In genomic region chr16:15024858-15025199, GRCh38 we compare ENCODE assay signal across 8 cellular contexts. TPM values are rescaled to one million over a fixed set of nuclear protein-coding genes. Genes with fewer than 3 reads are reported as not detected.
A peak's percentile ranks its signal among the peaks of the same experiment; 100 is the strongest.
DNase-seq lines count a peak whose midpoint lies in the region; ATAC-seq, FAIRE-seq and TF ChIP-seq lines count a peak whose summit lies in the region.
"Not testable (repeated sequence)": the region's sequence is repeated elsewhere in the genome, so short reads cannot be mapped to it uniquely, and the experiment has no call there.

No MANE protein-coding gene starts in this region.

- ATAC-seq in activated CD8-positive, alpha-beta T cell treated with anti-CD3 and anti-CD28 coated beads for 36 hours = not testable (repeated sequence)

- not testable (repeated sequence) for H3K4me1 Mint-ChIP-seq in CD14-positive monocyte; activated CD8-positive, alpha-beta T cell treated with anti-CD3 and anti-CD28 coated beads for 36 hours (ENCODE audit: low read depth); mesothelial cell of epicardium
- peaks cover 30% of the 10 kb centered on the region for H3K4me1 Mint-ChIP-seq in astrocyte (ENCODE audit: low read depth, unreplicated experiment)

- not testable (repeated sequence) for DNase-seq in CD14-positive monocyte (ENCODE audit: low spot score); Peyer's patch; activated CD8-positive, alpha-beta T cell treated with anti-CD3 and anti-CD28 coated beads for 36 hours; astrocyte (ENCODE audit: low read depth); endothelial cell of umbilical vein (ENCODE audit: low read depth, low spot score); mesothelial cell of epicardium (ENCODE audit: low spot score in 2 of 2, unreplicated experiment in 2 of 2)

- FAIRE-seq in astrocyte (lab: Jason Lieb, UNC); endothelial cell of umbilical vein (lab: Jason Lieb, UNC): not testable (repeated sequence)

- POLR2A ChIA-PET in activated CD8-positive, alpha-beta T cell treated with anti-CD3 and anti-CD28 coated beads for 36 hours (lab: Charles Lee) = interaction anchor here (0.6 kb wide), 1 partner anchor 13 kb away, joined by 3 read pairs; no protein-coding TSS in a partner anchor
- POLR2A ChIA-PET in endothelial cell of umbilical vein (lab: Charles Lee) = not testable (repeated sequence)

- dilution Hi-C loops in endothelial cell of umbilical vein (cut with MboI; ENCODE audit: extremely low pct_ligation_motif_present, low sequenced_read_pairs) = not testable (repeated sequence)

- H3K36me3 Mint-ChIP-seq in CD14-positive monocyte (peaks cover 90 to 98% of the 10 kb centered on the region in 2 donors), astrocyte (ENCODE audit: low read depth, unreplicated experiment) (peaks cover 46% of the 10 kb centered on the region), mesothelial cell of epicardium (peaks cover 37% of the 10 kb centered on the region)
- H3K36me3 Mint-ChIP-seq in activated CD8-positive, alpha-beta T cell treated with anti-CD3 and anti-CD28 coated beads for 36 hours (ENCODE audit: low read depth) = peaks cover 33% of the 10 kb centered on the region

- not testable (repeated sequence) for H3K4me2 ChIP-seq in astrocyte (ENCODE audit: low read length); endothelial cell of umbilical vein (ENCODE audit: insufficient read depth, low read length)

- not testable (repeated sequence) for H3K4me1 ChIP-seq in Peyer's patch; endothelial cell of umbilical vein (ENCODE audit: control insufficient read depth, extremely low read depth, insufficient read depth, low read length); rectal smooth muscle tissue (ENCODE audit: control insufficient read depth, insufficient read depth, low read length)
- H3K4me1 ChIP-seq in astrocyte (ENCODE audit: insufficient read depth, low read length) (peaks cover 18% of the 10 kb centered on the region), stomach smooth muscle (ENCODE audit: control insufficient read depth, insufficient read depth, low read length) (peaks cover 30% of the 10 kb centered on the region)

- not testable (repeated sequence) for H3K9me1 ChIP-seq in endothelial cell of umbilical vein (replicated peaks; ENCODE audit: control insufficient read depth, extremely low read depth, insufficient read depth, low read length)

- intact Hi-C loops in CD14-positive monocyte (cut with micrococcal nuclease); activated CD8-positive, alpha-beta T cell treated with anti-CD3 and anti-CD28 coated beads for 36 hours (cut with micrococcal nuclease); endothelial cell of umbilical vein (cut with micrococcal nuclease): not testable (repeated sequence)

- peaks cover 65% of the 10 kb centered on the region for H4K20me1 ChIP-seq in astrocyte (ENCODE audit: insufficient read depth, low read length)
- not testable (repeated sequence) for H4K20me1 ChIP-seq in endothelial cell of umbilical vein (replicated peaks; ENCODE audit: control insufficient read depth, extremely low read depth, insufficient read depth, low read length)

- H3K27me3 ChIP-seq in Peyer's patch; astrocyte (ENCODE audit: insufficient read depth, low read length); endothelial cell of umbilical vein (ENCODE audit: control insufficient read depth in 2 of 2, insufficient read depth in 2 of 2, low read length in 2 of 2); rectal smooth muscle tissue (ENCODE audit: control insufficient read depth, insufficient read depth, low read length); stomach smooth muscle (ENCODE audit: control insufficient read depth in 1 of 2, insufficient read depth in 2 of 2, low read length in 2 of 2): not testable (repeated sequence)

- H3K79me2 ChIP-seq in astrocyte (ENCODE audit: insufficient read depth, low read length) = peaks cover 27% of the 10 kb centered on the region
- H3K79me2 ChIP-seq in endothelial cell of umbilical vein (ENCODE audit: control insufficient read depth, insufficient read depth, low read length) = not testable (repeated sequence)

- not testable (repeated sequence) for TF ChIP-seq POLR2A in Peyer's patch (IDR thresholded peaks at IDR 0.05); endothelial cell of umbilical vein (IDR thresholded peaks at IDR 0.05; ENCODE audit: low read depth, low read length)

- not testable (repeated sequence) for H3K9me3 ChIP-seq in Peyer's patch; astrocyte (ENCODE audit: insufficient read depth, low read depth, low read length); endothelial cell of umbilical vein (replicated peaks; ENCODE audit: control insufficient read depth, insufficient read depth, low read length); stomach smooth muscle (ENCODE audit: control insufficient read depth in 2 of 2, low read length in 2 of 2)

- H3K27me3 Mint-ChIP-seq in CD14-positive monocyte (ENCODE audit: low read depth in 3 of 3); activated CD8-positive, alpha-beta T cell treated with anti-CD3 and anti-CD28 coated beads for 36 hours; astrocyte (ENCODE audit: low read depth, unreplicated experiment); mesothelial cell of epicardium (ENCODE audit: low read depth): not testable (repeated sequence)

- not testable (repeated sequence) for H3K9me3 Mint-ChIP-seq in CD14-positive monocyte; activated CD8-positive, alpha-beta T cell treated with anti-CD3 and anti-CD28 coated beads for 36 hours; astrocyte (ENCODE audit: unreplicated experiment); mesothelial cell of epicardium

- H3K27ac ChIP-seq in Peyer's patch (peak overlapping the region in 3 of 4 donors; percentile 9 to 61 (median 52)), endothelial cell of umbilical vein (ENCODE audit: insufficient read depth, low read depth, low read length) (peak overlapping the region; percentile 16), rectal smooth muscle tissue (ENCODE audit: low read depth, low read length) (peak overlapping the region; percentile 50), stomach smooth muscle (ENCODE audit: low read length) (peak overlapping the region; percentile 53)
- not testable (repeated sequence) for H3K27ac ChIP-seq in astrocyte (ENCODE audit: low read depth, low read length)

- CTCF ChIA-PET in activated CD8-positive, alpha-beta T cell treated with anti-CD3 and anti-CD28 coated beads for 36 hours (lab: Charles Lee) = not testable (repeated sequence)
- CTCF ChIA-PET in endothelial cell of umbilical vein (lab: Charles Lee) = interaction anchor here (0.6 kb wide), 1 partner anchor 586 kb away, joined by 3 read pairs; no protein-coding TSS in a partner anchor

- peak overlapping the region in 4 of 7 donors; percentile 10 to 89 (median 58) for H3K27ac Mint-ChIP-seq in CD14-positive monocyte
- peak overlapping the region; percentile 11 for H3K27ac Mint-ChIP-seq in activated CD8-positive, alpha-beta T cell treated with anti-CD3 and anti-CD28 coated beads for 36 hours
- H3K27ac Mint-ChIP-seq in astrocyte (ENCODE audit: unreplicated experiment) = peak overlapping the region; percentile 75
- peak overlapping the region; percentile 5 for H3K27ac Mint-ChIP-seq in mesothelial cell of epicardium

- BruUV-seq in endothelial cell of umbilical vein (replicated peaks; lab: Mats Ljungman, UMichigan) = not testable (repeated sequence)

- not testable (repeated sequence) for TF ChIP-seq CTCF in CD14-positive monocyte (IDR thresholded peaks at IDR 0.05); Peyer's patch (IDR thresholded peaks at IDR 0.05); activated CD8-positive, alpha-beta T cell treated with anti-CD3 and anti-CD28 coated beads for 36 hours (IDR thresholded peaks at IDR 0.05); astrocyte (IDR thresholded peaks at IDR 0.05; ENCODE audit: insufficient read depth, low read depth, low read length); endothelial cell of umbilical vein (IDR thresholded peaks at IDR 0.05; ENCODE audit: extremely low read depth in 1 of 2, insufficient read depth in 1 of 2, low read depth in 1 of 2, low read length in 2 of 2); mesothelial cell of epicardium (IDR thresholded peaks at IDR 0.05; ENCODE audit: unreplicated experiment)

- H3K4me3 ChIP-seq in Peyer's patch; astrocyte (ENCODE audit: insufficient read depth, low read depth, low read length); endothelial cell of umbilical vein (replicated peaks in 1 of 3; ENCODE audit: insufficient read depth in 1 of 3, low read depth in 1 of 3, low read length in 3 of 3); rectal smooth muscle tissue (ENCODE audit: low read length); stomach smooth muscle (ENCODE audit: low read length in 2 of 2): not testable (repeated sequence)

- H3K9ac ChIP-seq in astrocyte (ENCODE audit: low read length); endothelial cell of umbilical vein (replicated peaks; ENCODE audit: extremely low read depth, insufficient read depth, low read length); rectal smooth muscle tissue (ENCODE audit: low read length); stomach smooth muscle (ENCODE audit: low read length in 2 of 2): not testable (repeated sequence)

- H3K36me3 ChIP-seq in Peyer's patch (peaks cover 0 to 93% (median 0%) of the 10 kb centered on the region in 3 donors), astrocyte (ENCODE audit: insufficient read depth, low read length) (peaks cover 19% of the 10 kb centered on the region), endothelial cell of umbilical vein (ENCODE audit: control insufficient read depth in 2 of 2, extremely low read depth in 1 of 2, insufficient read depth in 2 of 2, low read length in 2 of 2) (peaks cover 5 to 14% of the 10 kb centered on the region in 2 experiments), rectal smooth muscle tissue (ENCODE audit: control insufficient read depth, insufficient read depth, low read length) (peaks cover 11% of the 10 kb centered on the region), stomach smooth muscle (ENCODE audit: control insufficient read depth in 2 of 2, insufficient read depth in 2 of 2, low read length in 2 of 2) (peaks cover 15 to 27% of the 10 kb centered on the region in 2 donors)

- H2AFZ ChIP-seq in astrocyte (ENCODE audit: low read depth, low read length); endothelial cell of umbilical vein (ENCODE audit: low read depth, low read length): not testable (repeated sequence)

- H3K4me3 Mint-ChIP-seq in CD14-positive monocyte; activated CD8-positive, alpha-beta T cell treated with anti-CD3 and anti-CD28 coated beads for 36 hours; mesothelial cell of epicardium: not testable (repeated sequence)
- peak overlapping the region; percentile 13 for H3K4me3 Mint-ChIP-seq in astrocyte (ENCODE audit: unreplicated experiment)

RNA-seq across cellular contexts. Expression of gene NTAN1, which starts 31.0 kb away (rescaled TPM):
- polyA plus RNA-seq in CD14-positive monocyte (10 to 100 TPM; 37.3 to 40.4 TPM), endothelial cell of umbilical vein (104 and 105 TPM in 2 replicates)
- total RNA-seq in Peyer's patch (100 to 1,000 TPM in 1 of 4 donors, 10 to 100 TPM in 3; 20.5 to 115 (median 27.9) TPM), astrocyte (61.3 and 66.3 TPM in 2 replicates), endothelial cell of umbilical vein (93.8 and 94.6 TPM in 2 replicates), mesothelial cell of epicardium (22.1 to 23.3 TPM (median 22.8 TPM) in 3 replicates)
- total RNA-seq in activated CD8-positive, alpha-beta T cell treated with anti-CD3 and anti-CD28 coated beads for 36 hours = 10 to 100 TPM; 34.9 to 37.7 TPM
- polyA plus RNA-seq in endothelial cell of umbilical vein (2011; cell fraction: cytosol; rRNA removed) = 104 and 121 TPM in 2 replicates
- 84.5 and 85.0 TPM in 2 replicates for polyA plus RNA-seq in endothelial cell of umbilical vein (2011; cell fraction: nucleus; rRNA removed)
- 102 and 127 TPM in 2 replicates for polyA plus RNA-seq in endothelial cell of umbilical vein (2012)
- polyA minus RNA-seq in endothelial cell of umbilical vein = 101 and 108 TPM in 2 replicates
- polyA minus RNA-seq in endothelial cell of umbilical vein (2011; cell fraction: cytosol; rRNA and poly(A)+ RNA removed) = 9.7 TPM
- polyA minus RNA-seq in endothelial cell of umbilical vein (2011; cell fraction: nucleus; rRNA and poly(A)+ RNA removed) = 47.0 and 51.6 TPM in 2 replicates

RNA-seq across cellular contexts. Expression of gene PDXDC1, which starts 50.0 kb away (rescaled TPM):
- polyA plus RNA-seq in CD14-positive monocyte = 10 to 100 TPM; 22.3 to 36.0 TPM
- total RNA-seq in Peyer's patch = 100 to 1,000 TPM; 131 to 247 (median 201) TPM
- 10 to 100 TPM; 44.6 to 45.0 TPM for total RNA-seq in activated CD8-positive, alpha-beta T cell treated with anti-CD3 and anti-CD28 coated beads for 36 hours
- total RNA-seq in astrocyte = 123 and 127 TPM in 2 replicates
- 59.3 and 78.9 TPM in 2 replicates for total RNA-seq in endothelial cell of umbilical vein
- 38.9 and 44.6 TPM in 2 replicates for polyA plus RNA-seq in endothelial cell of umbilical vein
- 39.3 and 42.6 TPM in 2 replicates for polyA plus RNA-seq in endothelial cell of umbilical vein (2011; cell fraction: cytosol; rRNA removed)
- 140 and 141 TPM in 2 replicates for polyA plus RNA-seq in endothelial cell of umbilical vein (2011; cell fraction: nucleus; rRNA removed)
- 64.8 and 81.8 TPM in 2 replicates for polyA plus RNA-seq in endothelial cell of umbilical vein (2012)
- polyA minus RNA-seq in endothelial cell of umbilical vein = 143 and 164 TPM in 2 replicates
- 45.5 TPM for polyA minus RNA-seq in endothelial cell of umbilical vein (2011; cell fraction: cytosol; rRNA and poly(A)+ RNA removed)
- polyA minus RNA-seq in endothelial cell of umbilical vein (2011; cell fraction: nucleus; rRNA and poly(A)+ RNA removed) = 68.1 and 97.0 TPM in 2 replicates
- total RNA-seq in mesothelial cell of epicardium = 108 to 115 TPM (median 111 TPM) in 3 replicates

Comparison
In these comparisons a context has a peak if more than half of its experiments do, and no peak if none do; other contexts are left out.
1. H3K27ac Mint-ChIP-seq: peak in every context shown above with its lines; median percentile 75 in astrocyte; 58 in CD14-positive monocyte; 11 in activated CD8-positive, alpha-beta T cell treated with anti-CD3 and anti-CD28 coated beads for 36 hours; 5 in mesothelial cell of epicardium.